ENCODE assay signal across 1 cellular context in genomic region chr1:27057389-27057788, GRCh38.
TF ChIP-seq lines count a peak whose summit lies in the region.

No MANE protein-coding gene starts in this region.

TF ChIP-seq in K562, 482 proteins besides CTCF, POLR2A, EP300 and RAD21:
- TF ChIP-seq AFF4 (CRISPR knock-in tag; IDR thresholded peaks at IDR 0.05) (no peak), TAF9B (IDR thresholded peaks at IDR 0.05; ENCODE audit: partially characterized antibody) (no peak)
